Comparison of ENCODE assay signal across 9 cellular contexts in genomic region chr7:28685291-28685659, GRCh38.
A peak's percentile ranks its signal among the peaks of the same experiment; 100 is the strongest.
DNase-seq lines count a peak whose midpoint lies in the region; ATAC-seq and TF ChIP-seq lines count a peak whose summit lies in the region.
"Had no signal": no experiment of that assay in that cellular context is flagged by ENCODE, and none has a peak within 500 bp of the region (broad histone marks: within the 10 kb centered on the region; RNA-seq: fewer than 3 reads in every experiment).

No MANE protein-coding gene starts in this region.

- no peak for TF ChIP-seq POLR2A in spleen (IDR thresholded peaks at IDR 0.05)

- DNase-seq in NCI-H69 (lab: John Stamatoyannopoulos, UW) (peak; percentile 71), left cardiac atrium (peak; percentile 56), spleen (peak; percentile 84), glomerular visceral epithelial cell (ENCODE audit: extremely low spot score) (no peak), NCI-H2081 treated with DMSO at 0.1 percent for 48 hours (lab: John Stamatoyannopoulos, UW) (no peak), NCI-H446 treated with DMSO at 0.1 percent for 48 hours (lab: John Stamatoyannopoulos, UW) (no peak)

- H3K27ac ChIP-seq in spleen = peak overlapping the region; percentile 1 to 95 (median 88)
- H3K27ac ChIP-seq: HL-60 had no signal

- peaks cover 2 to 71% (median 38%) of the 10 kb centered on the region in 6 donors for H3K4me1 ChIP-seq in spleen

- ATAC-seq in GM21576 (IDR thresholded peaks at IDR 0.05; ENCODE audit: unreplicated experiment) (peak; percentile 7), left cardiac atrium (peak; percentile 4 to 7), HG02852 (IDR thresholded peaks at IDR 0.05; ENCODE audit: unreplicated experiment) (no peak)

- peak overlapping the region in 6 of 8 donors; percentile 35 to 59 (median 43) for H3K4me3 ChIP-seq in spleen

- no peaks in the 10 kb centered on the region for H3K9me3 ChIP-seq in spleen

- intact Hi-C loops in left cardiac atrium (cut with DNase I) (loop anchor here in 1 of 2 donors (10.0 kb wide), 1 partner anchor 280 kb away; no protein-coding TSS in a partner anchor), spleen (cut with DNase I; ENCODE audit: low total_unique reads) (no loop called here)

- H3K27me3 ChIP-seq in spleen (replicated peaks in 1 of 7) = peaks cover 0 to 18% (median 0%) of the 10 kb centered on the region in 7 donors

- peaks cover 0 to 3% (median 0%) of the 10 kb centered on the region in 6 donors for H3K36me3 ChIP-seq in spleen

- TF ChIP-seq CTCF in spleen (IDR thresholded peaks at IDR 0.05 in 8 of 11, conservative IDR thresholded peaks at IDR 0.05 in 3 of 11) = no peak

- WGBS in spleen, 5 donors = 8 to 29% (median 17%) methylated on average over 7 of the region's 7 CpGs

Comparison
In these comparisons a context has a peak if more than half of its experiments do, and no peak if none do; other contexts are left out.
1. DNase-seq: peak in NCI-H69 (single experiment), left cardiac atrium (single experiment) and spleen (single experiment); none in glomerular visceral epithelial cell (single experiment), NCI-H2081 treated with DMSO at 0.1 percent for 48 hours (single experiment) and NCI-H446 treated with DMSO at 0.1 percent for 48 hours (single experiment).